8 cellular contexts compared by ENCODE assay signal in genomic region chr10:119872860-119873671, GRCh38. TPM values are rescaled to one million over a fixed set of nuclear protein-coding genes. Genes with fewer than 3 reads are reported as not detected.
DNase-seq lines count a peak whose midpoint lies in the region; ATAC-seq and TF ChIP-seq lines count a peak whose summit lies in the region.

No MANE protein-coding gene starts in this region.

- H2AFZ ChIP-seq in Karpas-422 (ENCODE audit: low read length): peak overlapping the region; percentile 98
- peak overlapping the region; percentile 75 for H2AFZ ChIP-seq in neuron (ENCODE audit: low read depth, low read length)

- H3K27ac ChIP-seq in Karpas-422 (ENCODE audit: low read length) (peak overlapping the region; percentile 86), RWPE2 (ENCODE audit: poor library complexity, severe bottlenecking) (peak overlapping the region; percentile 77), foreskin keratinocyte (peak overlapping the region; percentile 82)

- DNase-seq in Daoy (ENCODE audit: low read depth) (peak; percentile 88), Karpas-422 (peak; percentile 96), RWPE2 (ENCODE audit: low spot score) (peak; percentile 82), activated gamma-delta T cell (lab: John Stamatoyannopoulos, UW) (peak; percentile 82), foreskin keratinocyte (peak; percentile 42 to 66), stromal cell of bone marrow (ENCODE audit: low read depth) (peak; percentile 73)

- peak overlapping the region; percentile 87 for H3K4me2 ChIP-seq in Karpas-422 (ENCODE audit: low read depth, low read length, poor library complexity, severe bottlenecking)

- H3K9me3 ChIP-seq in Karpas-422 (ENCODE audit: low read length): no peaks in the 10 kb centered on the region
- no peaks in the 10 kb centered on the region for H3K9me3 ChIP-seq in RWPE2 (ENCODE audit: severe bottlenecking)
- no peaks in the 10 kb centered on the region for H3K9me3 ChIP-seq in neuron (ENCODE audit: low read length)

- ATAC-seq in GM21825 (IDR thresholded peaks at IDR 0.05; ENCODE audit: unreplicated experiment) (peak; percentile 90), RWPE2 (ENCODE audit: low read depth) (peak; percentile 88), foreskin keratinocyte (peak; percentile 86)

- H3K4me1 ChIP-seq in Karpas-422 (ENCODE audit: low read length): peaks cover 35% of the 10 kb centered on the region
- H3K4me1 ChIP-seq in RWPE2 (ENCODE audit: insufficient read depth, poor library complexity, severe bottlenecking): no peaks in the 10 kb centered on the region
- peaks cover 3% of the 10 kb centered on the region for H3K4me1 ChIP-seq in foreskin keratinocyte
- H3K4me1 ChIP-seq in neuron (ENCODE audit: insufficient read depth, low read length): peaks cover 22% of the 10 kb centered on the region

- peak overlapping the region; percentile 90 for H3K9ac ChIP-seq in Karpas-422 (ENCODE audit: low read length)

- peaks cover 42% of the 10 kb centered on the region for H3K79me2 ChIP-seq in Karpas-422 (ENCODE audit: low read length)

- TF ChIP-seq CTCF in RWPE2 (IDR thresholded peaks at IDR 0.05; ENCODE audit: poor library complexity, severe bottlenecking) (no peak), foreskin keratinocyte (conservative IDR thresholded peaks at IDR 0.05) (no peak)

- H4K20me1 ChIP-seq in Karpas-422 (ENCODE audit: insufficient read depth, low read depth, low read length): peaks cover 6% of the 10 kb centered on the region; the same call in 1 of the 2 replicates

- no peaks in the 10 kb centered on the region for H3K9me2 ChIP-seq in Karpas-422 (replicated peaks; ENCODE audit: insufficient read depth, low read length)

- H3K27me3 ChIP-seq in Karpas-422 (ENCODE audit: low read length) (no peaks in the 10 kb centered on the region), RWPE2 (ENCODE audit: insufficient read depth, poor library complexity, severe bottlenecking) (no peaks in the 10 kb centered on the region), foreskin keratinocyte (no peaks in the 10 kb centered on the region), neuron (ENCODE audit: insufficient read depth, low read length) (no peaks in the 10 kb centered on the region)

- H3K4me3 ChIP-seq in Karpas-422 (ENCODE audit: low read length) (peak overlapping the region; percentile 81), RWPE2 (ENCODE audit: severe bottlenecking) (peak overlapping the region; percentile 99), neuron (ENCODE audit: low read length) (peak overlapping the region; percentile 60)

- H3K36me3 ChIP-seq in Karpas-422 (ENCODE audit: insufficient read depth, low read length) (peaks cover 3% of the 10 kb centered on the region; the same call in 1 of the 2 replicates), RWPE2 (ENCODE audit: low read depth) (no peaks in the 10 kb centered on the region; the same call in 1 of the 2 replicates), neuron (ENCODE audit: insufficient read depth, low read length) (peaks cover 3% of the 10 kb centered on the region)

RNA-seq across cellular contexts. Expression of gene MCMBP, which starts 0.4 kb away (rescaled TPM):
- total RNA-seq in Daoy (2014; rRNA removed; shearing (Covaris generic)): 60.6 and 70.4 TPM in 2 replicates
- total RNA-seq in Karpas-422 (2014; rRNA removed; shearing (Covaris generic); ENCODE audit: low replicate concordance): 25.8 and 38.2 TPM in 2 replicates
- total RNA-seq in foreskin keratinocyte: 78.7 and 86.0 TPM in 2 replicates
- 36.0 and 46.2 TPM in 2 replicates for polyA plus RNA-seq in foreskin keratinocyte

RNA-seq across cellular contexts. Expression of gene SEC23IP, which starts 19.5 kb away (rescaled TPM):
- 12.1 and 20.8 TPM in 2 replicates for total RNA-seq in Daoy (2014; rRNA removed; shearing (Covaris generic))
- total RNA-seq in Karpas-422 (2014; rRNA removed; shearing (Covaris generic); ENCODE audit: low replicate concordance): 32.0 and 33.2 TPM in 2 replicates
- total RNA-seq in foreskin keratinocyte: 33.4 and 35.8 TPM in 2 replicates
- polyA plus RNA-seq in foreskin keratinocyte: 11.0 and 11.8 TPM in 2 replicates

Comparison
In these comparisons a context has a peak if more than half of its experiments do, and no peak if none do; other contexts are left out.
1. Peak in every context shown above with its lines: DNase-seq, ATAC-seq, H3K4me3 ChIP-seq and H3K27ac ChIP-seq.